11 cellular contexts compared by ENCODE assay signal in the genomic region with DNA sequence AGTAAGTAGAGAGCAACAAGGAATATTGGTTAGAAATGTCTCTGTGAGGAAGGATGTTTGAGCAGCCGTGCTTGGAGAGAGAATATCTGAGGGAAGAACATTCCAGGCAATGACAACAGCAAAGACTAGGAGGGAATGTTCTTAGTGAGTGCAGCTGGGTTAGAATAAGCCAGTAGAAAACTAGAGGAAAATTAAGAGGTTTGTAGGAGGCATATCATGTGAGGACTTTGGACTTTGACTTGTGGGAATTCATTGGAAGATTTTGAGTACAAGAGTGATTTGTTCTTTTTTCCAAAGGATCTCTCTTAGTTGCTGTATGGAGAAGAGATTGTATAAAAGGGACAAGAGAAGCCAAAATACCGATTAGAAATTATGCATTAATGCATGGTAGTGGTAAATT. TPM values are rescaled to one million over a fixed set of nuclear protein-coding genes. Genes with fewer than 3 reads are reported as not detected.
"Had no signal": no experiment of that assay in that cellular context is flagged by ENCODE, and none has a peak within 500 bp of the region (broad histone marks: within the 10 kb centered on the region; RNA-seq: fewer than 3 reads in every experiment).

No MANE protein-coding gene starts in this region.

- H3K4me3 ChIP-seq: cardiac muscle cell, esophagus muscularis mucosa, smooth muscle cell, tibial artery had no signal

- H3K27me3 ChIP-seq: cardiac muscle cell, esophagus muscularis mucosa, tibial artery had no signal

- H3K4me1 ChIP-seq: esophagus muscularis mucosa, tibial artery had no signal

- ATAC-seq: right cardiac atrium had no signal

- H3K27ac ChIP-seq: cardiac muscle cell, esophagus muscularis mucosa, tibial artery, WERI-Rb-1 had no signal

- DNase-seq: activated CD4-positive, alpha-beta T cell treated with anti-CD3 and anti-CD28 coated beads for 48 hours; activated effector memory CD4-positive, alpha-beta T cell treated with Interleukin-2 at 50 U/mL for 16 hours; islet precursor cell; posterior cingulate gyrus; right cardiac atrium; tibial artery; WERI-Rb-1 had no signal

- H3K9me3 ChIP-seq: esophagus muscularis mucosa, tibial artery had no signal

RNA-seq across cellular contexts. Expression of gene SLC3A1, which starts 59.5 kb away (rescaled TPM):
- total RNA-seq: cardiac muscle cell, myocyte, smooth muscle cell had no signal
